29 cellular contexts compared by ENCODE assay signal in genomic region chr18:2568605-2569004, GRCh38. TPM values are rescaled to one million over a fixed set of nuclear protein-coding genes. Genes with fewer than 3 reads are reported as not detected.
DNase-seq lines count a peak whose midpoint lies in the region; ATAC-seq and TF ChIP-seq lines count a peak whose summit lies in the region.
"Had no signal": no experiment of that assay in that cellular context is flagged by ENCODE, and none has a peak within 500 bp of the region (broad histone marks: within the 10 kb centered on the region; RNA-seq: fewer than 3 reads in every experiment).

No MANE protein-coding gene starts in this region.

- no peaks in the 10 kb centered on the region for H3K9me3 Mint-ChIP-seq in activated naive CD8-positive, alpha-beta T cell (ENCODE audit: low read depth)
- H3K9me3 Mint-ChIP-seq in activated naive CD8-positive, alpha-beta T cell treated with anti-CD3 and anti-CD28 coated beads for 36 hours: no peaks in the 10 kb centered on the region
- H3K9me3 Mint-ChIP-seq in GM23338 (no peaks in the 10 kb centered on the region), brain (no peaks in the 10 kb centered on the region), nephron progenitor cell (peaks cover 4% of the 10 kb centered on the region)
- H3K9me3 Mint-ChIP-seq: activated naive CD4-positive, alpha-beta T cell treated with anti-CD3 and anti-CD28 coated beads, Interleukin-2, amount 50 U/mL, for 72 hours had no signal

- H2AFZ ChIP-seq in GM23338: no peak overlapping the region

- DNase-seq in activated naive CD8-positive, alpha-beta T cell treated with anti-CD3 and anti-CD28 coated beads for 36 hours: no peak
- DNase-seq in GM23338 (ENCODE audit: low spot score) (no peak), nephron progenitor cell (no peak), lower lobe of right lung (no peak), inferior parietal cortex (ENCODE audit: extremely low spot score) (no peak)
- DNase-seq: Caco-2; colonic mucosa; DMS53; effector CD8-positive, alpha-beta T cell; HCEC 1CT; hypothalamus; Karpas-422; mesenchymal stem cell; NCI-H1417 treated with DMSO at 0.1 percent for 48 hours; NCI-H2029 treated with DMSO at 0.1 percent for 48 hours; NCI-H524 treated with DMSO at 0.1 percent for 48 hours; psoas muscle; sigmoid colon; stimulated activated CD4-positive, alpha-beta T cell treated with anti-CD3 and anti-CD28 coated beads, Interleukin-4, amount 100 ng/mL, for 24 hours; substantia nigra; upper lobe of right lung had no signal

- H3K27ac ChIP-seq in GM23338 (ENCODE audit: low read depth) (no peak overlapping the region), lower lobe of right lung (no peak overlapping the region)
- H3K27ac ChIP-seq: ascending aorta, colonic mucosa, epithelial cell of prostate, psoas muscle, sigmoid colon, upper lobe of right lung had no signal

- peaks cover 3% of the 10 kb centered on the region for H3K36me3 Mint-ChIP-seq in activated naive CD8-positive, alpha-beta T cell
- peaks cover 48% of the 10 kb centered on the region for H3K36me3 Mint-ChIP-seq in activated naive CD8-positive, alpha-beta T cell treated with anti-CD3 and anti-CD28 coated beads for 36 hours
- H3K36me3 Mint-ChIP-seq in GM23338 (ENCODE audit: low read depth) (peaks cover 14% of the 10 kb centered on the region; the same call in 2 of the 3 replicates), brain (peaks cover 20% of the 10 kb centered on the region), nephron progenitor cell (ENCODE audit: low read depth) (peaks cover 34% of the 10 kb centered on the region)

- H3K4me1 ChIP-seq in GM23338 (ENCODE audit: insufficient read depth): peaks cover 10% of the 10 kb centered on the region
- peaks cover 15% of the 10 kb centered on the region for H3K4me1 ChIP-seq in lower lobe of right lung

- H3K27me3 Mint-ChIP-seq in activated naive CD8-positive, alpha-beta T cell: no peaks in the 10 kb centered on the region
- H3K27me3 Mint-ChIP-seq in activated naive CD8-positive, alpha-beta T cell treated with anti-CD3 and anti-CD28 coated beads for 36 hours: no peaks in the 10 kb centered on the region
- H3K27me3 Mint-ChIP-seq in GM23338 (ENCODE audit: insufficient read depth, low read depth, poor library complexity) (peaks cover 11% of the 10 kb centered on the region), brain (peaks cover 5% of the 10 kb centered on the region), nephron progenitor cell (ENCODE audit: low read depth, poor library complexity) (no peaks in the 10 kb centered on the region)

- peaks cover 47% of the 10 kb centered on the region for H3K79me2 ChIP-seq in GM23338 (replicated peaks; ENCODE audit: insufficient read depth)

- no peaks in the 10 kb centered on the region for H3F3A ChIP-seq in GM23338 (replicated peaks; ENCODE audit: low read depth)

- no peaks in the 10 kb centered on the region for H3K9me3 ChIP-seq in lower lobe of right lung
- H3K9me3 ChIP-seq: ascending aorta, Caco-2, colonic mucosa, psoas muscle, sigmoid colon, upper lobe of right lung had no signal

- peak overlapping the region; percentile 100 for H3K4me3 Mint-ChIP-seq in activated naive CD8-positive, alpha-beta T cell
- H3K4me3 Mint-ChIP-seq in activated naive CD8-positive, alpha-beta T cell treated with anti-CD3 and anti-CD28 coated beads for 36 hours: no peak overlapping the region
- H3K4me3 Mint-ChIP-seq in GM23338 (0 out of 3 replicates have a peak overlapping the region, but pooled peaks have one; percentile 99), brain (peak overlapping the region; percentile 46 to 99 (median 97)), nephron progenitor cell (peak overlapping the region; percentile 96)

- H3K4me3 ChIP-seq in GM23338 (no peak overlapping the region), lower lobe of right lung (no peak overlapping the region)
- H3K4me3 ChIP-seq: ascending aorta, colonic mucosa, psoas muscle, sigmoid colon, upper lobe of right lung had no signal

- intact Hi-C loops in lower lobe of right lung (cut with DNase I): no loop called here

- peak overlapping the region; percentile 77 for H3K27ac Mint-ChIP-seq in activated naive CD8-positive, alpha-beta T cell
- H3K27ac Mint-ChIP-seq in activated naive CD8-positive, alpha-beta T cell treated with anti-CD3 and anti-CD28 coated beads for 36 hours: no peak overlapping the region
- H3K27ac Mint-ChIP-seq in GM23338 (no peak overlapping the region), brain (peak overlapping the region in 1 of 5 experiments; percentile 12), nephron progenitor cell (no peak overlapping the region)

- H3K36me3 ChIP-seq in GM23338 (ENCODE audit: insufficient read depth) (no peaks in the 10 kb centered on the region; the same call in 1 of the 2 replicates), lower lobe of right lung (peaks cover 10% of the 10 kb centered on the region)
- H3K36me3 ChIP-seq: upper lobe of right lung had no signal

- peaks cover 3% of the 10 kb centered on the region; the same call in 1 of the 2 replicates for H4K20me1 ChIP-seq in GM23338 (replicated peaks; ENCODE audit: insufficient read depth)

- TF ChIP-seq CTCF in GM23338 (conservative IDR thresholded peaks at IDR 0.05; ENCODE audit: low read depth in 2 of 2) (no peak), brain (conservative IDR thresholded peaks at IDR 0.05) (no peak), nephron progenitor cell (IDR thresholded peaks at IDR 0.05) (no peak), lower lobe of right lung (IDR thresholded peaks at IDR 0.05) (no peak)

- no peak for ATAC-seq in GM23338
- ATAC-seq in HG02610 (IDR thresholded peaks at IDR 0.05; ENCODE audit: unreplicated experiment): no peak
- no peak for ATAC-seq in lower lobe of right lung
- ATAC-seq: activated naive CD4-positive, alpha-beta T cell treated with anti-CD3 and anti-CD28 coated beads, Interleukin-2, amount 50 U/mL, for 72 hours; psoas muscle; Right ventricle myocardium inferior; SK-N-SH treated with all-trans-retinoic acid at 6 μM for 48 hours; upper lobe of right lung had no signal

- no peak overlapping the region for H3K4me2 ChIP-seq in GM23338

- H3K9me2 ChIP-seq in GM23338 (ENCODE audit: insufficient read depth): no peaks in the 10 kb centered on the region

- H3K4me1 Mint-ChIP-seq in activated naive CD8-positive, alpha-beta T cell (ENCODE audit: low read depth): peaks cover 61% of the 10 kb centered on the region
- H3K4me1 Mint-ChIP-seq in activated naive CD8-positive, alpha-beta T cell treated with anti-CD3 and anti-CD28 coated beads for 36 hours: peaks cover 43% of the 10 kb centered on the region
- H3K4me1 Mint-ChIP-seq in GM23338 (peaks cover 15% of the 10 kb centered on the region), brain (peaks cover 49% of the 10 kb centered on the region), nephron progenitor cell (peaks cover 47% of the 10 kb centered on the region)

- no peaks in the 10 kb centered on the region for H3K27me3 ChIP-seq in GM23338 (ENCODE audit: insufficient read depth)
- no peaks in the 10 kb centered on the region for H3K27me3 ChIP-seq in lower lobe of right lung (ENCODE audit: low read depth)
- H3K27me3 ChIP-seq: ascending aorta, colonic mucosa, upper lobe of right lung had no signal

TF ChIP-seq in GM23338, 12 proteins besides CTCF, POLR2A, EP300 and RAD21 (continues in another document):
- TF ChIP-seq ZNF331 (CRISPR knock-in tag; IDR thresholded peaks at IDR 0.05; ENCODE audit: low read depth) (no peak), CREB1 (CRISPR knock-in tag; IDR thresholded peaks at IDR 0.05; ENCODE audit: low read depth) (no peak), POLR2AphosphoS5 (IDR thresholded peaks at IDR 0.05; ENCODE audit: low read depth) (no peak), NANOG (IDR thresholded peaks at IDR 0.05; ENCODE audit: borderline replicate concordance) (no peak), ETS1 (IDR thresholded peaks at IDR 0.05) (no peak)

RNA-seq across cellular contexts. Expression of gene METTL4, which starts 2.7 kb away (rescaled TPM):
- 10 to 100 TPM; 20.4 to 22.2 TPM for total RNA-seq in activated naive CD8-positive, alpha-beta T cell treated with anti-CD3 and anti-CD28 coated beads for 36 hours
- total RNA-seq in GM23338 (2014; rRNA removed; shearing (Covaris generic)): 12.2 and 14.9 TPM in 2 replicates
- polyA plus RNA-seq in GM23338 (2016; fragmentation: Nextera tagmentation; extraction: Ambion mirVana) (9.4 and 11.9 TPM in 2 replicates), brain (ENCODE audit: insufficient read depth, low read depth, low replicate concordance) (8.6 TPM)
- 11.5 TPM for total RNA-seq in lower lobe of right lung
- total RNA-seq: ascending aorta had no signal

RNA-seq across cellular contexts. Expression of gene NDC80, which starts 2.8 kb away (rescaled TPM):
- 10 to 100 TPM; 81.6 to 89.7 TPM for total RNA-seq in activated naive CD8-positive, alpha-beta T cell treated with anti-CD3 and anti-CD28 coated beads for 36 hours
- 36.6 and 38.9 TPM in 2 replicates for total RNA-seq in GM23338 (2014; rRNA removed; shearing (Covaris generic))
- 48.3 and 58.4 TPM in 2 replicates for polyA plus RNA-seq in GM23338 (2016; fragmentation: Nextera tagmentation; extraction: Ambion mirVana)
- 21.0 TPM for polyA plus RNA-seq in brain (ENCODE audit: insufficient read depth, low read depth, low replicate concordance)
- total RNA-seq in lower lobe of right lung: 1.1 TPM
- total RNA-seq: ascending aorta had no signal

Comparison
In these comparisons a context has a peak if more than half of its experiments do, and no peak if none do; other contexts are left out.
1. RNA of gene NDC80, which starts 2.8 kb away (total RNA-seq): 81.6 to 89.7 TPM in activated naive CD8-positive, alpha-beta T cell treated with anti-CD3 and anti-CD28 coated beads for 36 hours and 36.6 to 38.9 TPM in GM23338; 1.1 TPM in lower lobe of right lung (single experiment); every median in the first group is over 10 times any median in the second.